In the genomic region with DNA sequence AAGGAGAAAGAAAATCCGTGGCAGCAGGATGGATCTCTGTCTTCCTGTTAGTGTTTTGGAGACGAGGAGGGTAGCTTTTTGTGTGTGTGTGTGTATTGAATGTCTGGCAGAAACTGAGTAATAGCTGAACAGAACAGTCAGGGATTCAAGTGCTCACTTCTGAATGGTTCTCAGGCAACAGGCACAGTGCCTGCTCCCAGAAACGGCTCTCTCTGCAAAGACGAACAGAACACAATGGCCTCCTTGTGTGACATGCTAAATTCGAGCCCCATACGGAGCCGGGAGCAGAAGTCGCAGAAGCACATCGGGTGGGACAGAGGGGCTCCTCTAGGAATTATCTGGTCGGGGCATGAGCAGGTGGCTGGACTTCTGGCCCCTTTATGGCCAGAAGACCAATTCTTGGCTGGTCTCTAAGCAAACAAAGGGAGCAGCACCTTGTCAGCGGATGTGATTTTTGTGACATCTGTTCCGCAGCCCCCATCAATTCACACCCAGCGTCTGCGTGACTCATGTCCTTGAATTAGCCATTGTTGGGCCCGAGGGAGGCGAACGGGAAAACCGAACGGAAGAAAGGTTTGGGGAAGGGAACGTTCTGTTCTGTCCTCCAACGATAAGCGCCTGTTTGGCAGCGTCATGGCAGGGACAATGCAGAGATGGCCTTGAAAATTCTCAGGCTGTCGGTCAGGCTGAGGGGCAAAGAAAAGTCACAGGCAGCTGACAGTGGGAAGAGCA, we compare ENCODE assay signal across 15 cellular contexts. TPM values are rescaled to one million over a fixed set of nuclear protein-coding genes. Genes with fewer than 3 reads are reported as not detected.
DNase-seq lines count a peak whose midpoint lies in the region; ATAC-seq lines count a peak whose summit lies in the region.
"Had no signal": no experiment of that assay in that cellular context is flagged by ENCODE, and none has a peak within 500 bp of the region (broad histone marks: within the 10 kb centered on the region; RNA-seq: fewer than 3 reads in every experiment).

No MANE protein-coding gene starts in this region.

- ATAC-seq in GM19324 (IDR thresholded peaks at IDR 0.05; ENCODE audit: low FRiP score, unreplicated experiment) (no peak), HG02840 (IDR thresholded peaks at IDR 0.05; ENCODE audit: low FRiP score, unreplicated experiment) (no peak), HG02870 (IDR thresholded peaks at IDR 0.05; ENCODE audit: unreplicated experiment) (no peak)
- ATAC-seq: activated CD4-positive, alpha-beta T cell treated with anti-CD3 and anti-CD28 coated beads for 36 hours; natural killer cell treated with Interleukin-12 subunit alpha and Interleukin-12 subunit beta and Interleukin-15 and Interleukin-18, amount 100 ng/mL, for 72 hours had no signal

- DNase-seq in AG08395 (ENCODE audit: low spot score) (peak; percentile 29), NCI-H2171 (lab: John Stamatoyannopoulos, UW) (peak; percentile 66), dermis blood vessel endothelial cell (peak; percentile 46), myocyte (ENCODE audit: low read depth) (peak; percentile 95), NCI-H345 treated with DMSO at 0.1 percent for 48 hours (lab: John Stamatoyannopoulos, UW; ENCODE audit: unreplicated experiment) (no peak)
- DNase-seq: activated CD4-positive, alpha-beta T cell treated with anti-CD3 and anti-CD28 coated beads for 36 hours; activated naive CD4-positive, alpha-beta T cell treated with anti-CD3 and anti-CD28 coated beads, Interleukin-2, amount 10 ng/mL, durations not matched to agents 7 days and 5 days; effector CD8-positive, alpha-beta T cell; NCI-H1694 treated with DMSO at 0.1 percent for 48 hours; SIG-M5; stimulated activated CD4-positive, alpha-beta T cell treated with anti-CD3 and anti-CD28 coated beads, Interleukin-4, amount 100 ng/mL, for 1 hour had no signal

RNA-seq across cellular contexts. Expression of a gene that starts 47.3 kb away (rescaled TPM):
- total RNA-seq in dermis blood vessel endothelial cell (3.7 and 18.5 TPM in 2 replicates), myocyte (121 and 170 TPM in 2 replicates)
- 4.1 TPM for polyA plus RNA-seq in myocyte (2012)
- total RNA-seq: activated CD4-positive, alpha-beta T cell treated with anti-CD3 and anti-CD28 coated beads for 36 hours had no signal
